Comparison of ENCODE assay signal across 12 cellular contexts in the genomic region with DNA sequence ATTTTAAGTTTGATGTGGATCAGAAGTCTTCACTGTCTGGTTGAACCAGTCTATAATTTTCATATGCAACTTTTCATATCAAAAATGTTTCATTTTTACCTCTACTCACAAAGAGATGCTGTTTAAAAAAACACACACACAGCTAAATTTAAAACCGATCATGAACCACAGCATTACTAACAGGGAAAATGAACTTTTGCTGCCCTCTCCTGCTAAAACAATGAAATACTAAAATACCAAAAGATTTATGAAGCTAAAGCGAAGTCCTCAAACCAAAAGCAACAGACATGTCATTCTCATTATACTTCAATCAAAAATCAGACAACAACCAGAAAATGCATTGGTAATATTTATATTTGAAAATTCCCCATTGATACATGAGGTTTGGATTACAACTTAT. TPM values are rescaled to one million over a fixed set of nuclear protein-coding genes. Genes with fewer than 3 reads are reported as not detected.
"Had no signal": no experiment of that assay in that cellular context is flagged by ENCODE, and none has a peak within 500 bp of the region (broad histone marks: within the 10 kb centered on the region; RNA-seq: fewer than 3 reads in every experiment).

No MANE protein-coding gene starts in this region.

RNA-seq across cellular contexts. Expression of gene GPHB5, which starts 52.9 kb away (rescaled TPM):
- total RNA-seq: activated CD4-positive, alpha-beta T cell treated with anti-CD3 and anti-CD28 coated beads for 36 hours; activated naive CD4-positive, alpha-beta T cell treated with anti-CD3 and anti-CD28 coated beads, Interleukin-2, amount 50 U/mL, for 72 hours; activated T-helper 1 cell treated with anti-CD3 and anti-CD28 coated beads, Interleukin-12 subunit alpha, Interleukin-12 subunit beta, Interleukin-2, Interleukin-4 antibody, amounts not matched to agents 30 ng/mL and 10 ng/mL and 1 ng/mL, durations not matched to agents 14 hours and 24 hours and 36 hours; cardiac muscle cell; esophagus mucosa; left ventricle myocardium superior; mononuclear cell; osteoblast; prostate gland; right atrium auricular region; urinary bladder; WTC11 had no signal
- polyA plus RNA-seq: cardiac muscle cell, urinary bladder had no signal
